In genomic region chr1:173591162-173591561, GRCh38 we compare ENCODE assay signal across 7 cellular contexts. TPM values are rescaled to one million over a fixed set of nuclear protein-coding genes. Genes with fewer than 3 reads are reported as not detected.
"Had no signal": no experiment of that assay in that cellular context is flagged by ENCODE, and none has a peak within 500 bp of the region (broad histone marks: within the 10 kb centered on the region; RNA-seq: fewer than 3 reads in every experiment).

No MANE protein-coding gene starts in this region.

RNA-seq across cellular contexts. Expression of gene SLC9C2, which starts 11.7 kb away (rescaled TPM):
- total RNA-seq: GM23338, H1, H9, HepG2, HFFc6, HT1080 had no signal
- polyA plus RNA-seq: GM23338, H1, IgD-negative memory B cell had no signal

RNA-seq across cellular contexts. Expression of gene TEX50, which starts 44.0 kb away (rescaled TPM):
- total RNA-seq: GM23338, H1, H9, HepG2, HFFc6, HT1080 had no signal
- polyA plus RNA-seq: GM23338, H1, HepG2, IgD-negative memory B cell had no signal
